Comparison of ENCODE assay signal across 8 cellular contexts in the genomic region with DNA sequence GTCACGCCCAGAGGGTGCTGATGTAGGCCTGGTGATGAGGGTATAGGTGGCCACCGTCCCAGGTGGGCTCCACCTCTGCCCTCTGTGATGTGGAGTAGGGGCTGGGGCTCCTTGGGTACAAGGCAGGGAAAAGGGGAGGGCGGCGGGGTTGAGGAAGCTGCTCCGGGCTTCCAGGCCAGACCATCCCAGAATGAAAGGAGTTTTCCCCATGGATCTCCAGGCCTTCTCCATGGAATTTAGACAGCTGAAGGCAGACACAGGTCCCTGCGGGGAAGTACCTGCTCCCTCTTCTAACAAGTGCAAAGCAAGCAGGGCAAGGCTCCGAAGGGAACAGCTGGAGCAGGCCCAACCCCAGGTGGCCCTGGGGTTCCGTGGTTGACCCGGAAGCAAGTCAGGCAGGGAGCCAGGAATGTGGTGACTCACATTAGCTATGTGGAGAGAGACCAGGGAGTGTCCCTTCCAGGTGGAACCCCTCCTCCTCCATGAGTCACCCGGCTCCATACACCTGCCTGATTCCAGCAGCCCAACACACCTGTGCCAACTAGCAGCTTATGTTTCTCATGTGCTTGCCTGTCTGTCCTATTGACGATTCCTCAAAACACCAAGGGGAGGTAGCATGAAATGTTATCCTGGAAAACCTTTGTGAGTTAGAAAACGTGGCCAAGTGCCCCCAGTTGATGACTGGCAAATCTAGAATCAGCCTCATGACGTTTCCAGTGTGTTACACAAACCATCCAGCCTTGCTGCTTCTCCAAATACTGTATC. TPM values are rescaled to one million over a fixed set of nuclear protein-coding genes. Genes with fewer than 3 reads are reported as not detected.
DNase-seq lines count a peak whose midpoint lies in the region; ATAC-seq and TF ChIP-seq lines count a peak whose summit lies in the region.

No MANE protein-coding gene starts in this region.

- in situ Hi-C loops in T47D (cut with HindIII; ENCODE audit: low pct_unique_long_range_greater_than_20kb, low sequenced_read_pairs), result no loop called here

- no peak for TF ChIP-seq CTCF in upper lobe of left lung (IDR thresholded peaks at IDR 0.05)

- WGBS in upper lobe of left lung, 2 donors, result 56 to 74% methylated on average over 11 to 13 of the region's 13 CpGs

- ATAC-seq in left colon (peak; percentile 92), upper lobe of left lung (ENCODE audit: low FRiP score in 2 of 2) (peak; percentile 25 to 91)

- H3K27ac ChIP-seq in upper lobe of left lung, result peak overlapping the region in 3 of 4 donors; percentile 44 to 58 (median 56)

- intact Hi-C loops in left colon (cut with DNase I, micrococcal nuclease), result loop anchor here in 1 of 2 donors (10.0 kb wide), 1 partner anchor 301 kb away; no protein-coding TSS in a partner anchor

- H3K4me1 ChIP-seq in upper lobe of left lung, result peaks cover 23 to 38% (median 25%) of the 10 kb centered on the region in 4 donors

- H3K36me3 ChIP-seq in upper lobe of left lung, result no peaks in the 10 kb centered on the region

- H3K9me3 ChIP-seq in upper lobe of left lung, result no peaks in the 10 kb centered on the region

- DNase-seq in stimulated activated CD4-positive, alpha-beta T cell treated with anti-CD3 and anti-CD28 coated beads, Interleukin-4, amount 100 ng/mL, for 24 hours, result peak; percentile 34
- no peak for DNase-seq in stimulated activated CD4-positive, alpha-beta T cell treated with anti-CD3 and anti-CD28 coated beads, Interleukin-2, amount 100 ng/mL, for 48 hours
- peak; percentile 84 for DNase-seq in NCI-H748 (lab: John Stamatoyannopoulos, UW; ENCODE audit: unreplicated experiment)
- DNase-seq in T47D (ENCODE audit: low read depth in 1 of 2, low spot score in 1 of 2), result peak; percentile 52 to 92
- DNase-seq in left colon, result peak; percentile 97 to 98
- peak; percentile 52 to 97 for DNase-seq in upper lobe of left lung
- DNase-seq in NCI-H2227 treated with DMSO at 0.1 percent for 48 hours (lab: John Stamatoyannopoulos, UW), result no peak
- DNase-seq in T-helper 9 cell, result no peak

- TF ChIP-seq POLR2A in upper lobe of left lung (IDR thresholded peaks at IDR 0.05), result no peak

- H3K4me3 ChIP-seq in upper lobe of left lung, result no peak overlapping the region

- no peaks in the 10 kb centered on the region for H3K27me3 ChIP-seq in upper lobe of left lung

- peak in 1 of 4 donors; percentile 83 for TF ChIP-seq EP300 in upper lobe of left lung (IDR thresholded peaks at IDR 0.05)

RNA-seq across cellular contexts. Expression of gene SNX9, which starts 59.7 kb away (rescaled TPM):
- total RNA-seq in left colon, result 10 to 100 TPM; 53.6 to 75.4 TPM
- total RNA-seq in upper lobe of left lung, result 10 to 100 TPM; 13.6 to 31.6 (median 19.0) TPM

Comparison
In these comparisons a context has a peak if more than half of its experiments do, and no peak if none do; other contexts are left out.
1. DNase-seq: peak in stimulated activated CD4-positive, alpha-beta T cell treated with anti-CD3 and anti-CD28 coated beads, Interleukin-4, amount 100 ng/mL, for 24 hours (single experiment), NCI-H748 (single experiment), T47D (2 of 2), left colon (2 of 2) and upper lobe of left lung (2 of 2); none in stimulated activated CD4-positive, alpha-beta T cell treated with anti-CD3 and anti-CD28 coated beads, Interleukin-2, amount 100 ng/mL, for 48 hours (0 of 2), NCI-H2227 treated with DMSO at 0.1 percent for 48 hours (single experiment) and T-helper 9 cell (single experiment).